24 cellular contexts compared by ENCODE assay signal in the genomic region with DNA sequence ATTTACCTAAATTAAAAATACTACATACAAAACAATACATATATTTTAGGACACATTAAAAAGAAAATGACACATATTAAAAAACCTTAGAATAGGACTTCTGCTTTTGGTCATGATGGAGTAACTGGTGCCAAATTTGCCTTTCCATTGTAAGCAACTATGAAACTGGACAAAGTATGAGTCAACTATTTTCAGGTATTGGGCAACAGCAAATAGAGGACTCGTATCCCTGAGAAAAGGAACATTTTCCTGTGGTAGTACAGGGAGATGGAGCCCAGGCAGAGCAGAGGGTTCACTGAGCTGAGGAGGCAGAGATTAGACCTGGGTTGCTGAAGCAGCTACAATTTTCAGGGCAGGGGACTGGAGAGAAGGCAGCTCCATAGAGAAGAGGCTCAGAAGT. TPM values are rescaled to one million over a fixed set of nuclear protein-coding genes. Genes with fewer than 3 reads are reported as not detected.
DNase-seq lines count a peak whose midpoint lies in the region; ATAC-seq, FAIRE-seq and TF ChIP-seq lines count a peak whose summit lies in the region.
"Had no signal": no experiment of that assay in that cellular context is flagged by ENCODE, and none has a peak within 500 bp of the region (broad histone marks: within the 10 kb centered on the region; RNA-seq: fewer than 3 reads in every experiment).

No MANE protein-coding gene starts in this region.

- DNase-seq in Right ventricle myocardium inferior (ENCODE audit: missing footprints) (no peak), cardiac septum (ENCODE audit: low spot score) (no peak), SIG-M5 (lab: John Stamatoyannopoulos, UW) (peak; percentile 53), fibroblast of pulmonary artery (ENCODE audit: low read depth) (peak; percentile 24), SHP77 treated with DMSO at 0.1 percent for 48 hours (lab: John Stamatoyannopoulos, UW) (no peak), C1 segment of cervical spinal cord (lab: John Stamatoyannopoulos, UW) (no peak), urothelium cell line (ENCODE audit: low spot score) (no peak), cortex of kidney (lab: John Stamatoyannopoulos, UW) (no peak)
- DNase-seq: 8988T; DMS153; effector CD4-positive, alpha-beta T cell; hypothalamus; midbrain; NCI-H1930; NCI-H446; psoas muscle; T1000 had no signal

- intact Hi-C loops in Right ventricle myocardium inferior (cut with DNase I), result no loop called here
- intact Hi-C loops in cardiac septum (cut with DNase I), result no loop called here

- no peak for TF ChIP-seq CTCF in fibroblast of pulmonary artery (IDR thresholded peaks at IDR 0.05; ENCODE audit: low read length, missing control alignments)

- peak; percentile 48 for ATAC-seq in Right ventricle myocardium inferior
- ATAC-seq: activated CD4-positive, CD25-positive, alpha-beta regulatory T cell treated with anti-CD3 and anti-CD28 coated beads, Interleukin-2, amount 50 U/mL, for 24 hours; psoas muscle had no signal

- FAIRE-seq in urothelium cell line (lab: Jason Lieb, UNC), result no peak

- no peak overlapping the region for H3K4me3 ChIP-seq in fibroblast of pulmonary artery (replicated peaks; ENCODE audit: low read depth, low read length)
- H3K4me3 ChIP-seq: BLaER1, cardiac muscle cell, psoas muscle, suprapubic skin had no signal

RNA-seq across cellular contexts. Expression of gene CCR1, which starts 14.7 kb away (rescaled TPM):
- 3.8 TPM for total RNA-seq in Right ventricle myocardium inferior
- 3.2 TPM for total RNA-seq in cardiac septum
- total RNA-seq: cardiac muscle cell, kidney epithelial cell had no signal

RNA-seq across cellular contexts. Expression of gene CCR3, which starts 48.8 kb away (rescaled TPM):
- total RNA-seq in Right ventricle myocardium inferior (not detected), cardiac septum (not detected)
- total RNA-seq: activated CD8-positive, alpha-beta memory T cell treated with anti-CD3 and anti-CD28 coated beads for 36 hours; cardiac muscle cell; kidney epithelial cell; SK-MEL-5 had no signal

Comparison
In these comparisons a context has a peak if more than half of its experiments do, and no peak if none do; other contexts are left out.
1. DNase-seq: peak in SIG-M5 (single experiment) and fibroblast of pulmonary artery (single experiment); none in Right ventricle myocardium inferior (single experiment), cardiac septum (single experiment), SHP77 treated with DMSO at 0.1 percent for 48 hours (single experiment), C1 segment of cervical spinal cord (0 of 14), urothelium cell line (single experiment) and cortex of kidney (single experiment).